ENCODE assay signal across 21 cellular contexts in the genomic region with DNA sequence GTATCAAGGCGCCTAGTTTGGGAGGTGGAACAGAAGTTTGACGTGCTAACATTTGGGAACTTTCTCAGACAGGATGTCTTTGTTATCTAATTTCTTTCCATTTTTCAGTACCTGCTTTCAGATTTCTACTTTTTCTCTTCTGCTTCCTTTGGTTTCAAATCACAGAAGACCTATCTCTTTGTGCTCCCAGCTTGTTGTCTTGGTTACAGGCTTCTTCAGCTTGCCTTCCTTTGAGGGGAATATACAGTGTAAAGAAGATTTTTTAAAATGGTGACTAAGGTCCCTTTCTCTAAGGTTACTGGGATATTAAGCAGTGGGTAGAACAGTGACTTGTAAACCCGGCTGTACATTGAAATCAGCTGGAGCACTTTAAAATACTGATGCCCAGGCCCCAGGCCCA. TPM values are rescaled to one million over a fixed set of nuclear protein-coding genes. Genes with fewer than 3 reads are reported as not detected.
DNase-seq lines count a peak whose midpoint lies in the region; ATAC-seq, FAIRE-seq and TF ChIP-seq lines count a peak whose summit lies in the region.
"Had no signal": no experiment of that assay in that cellular context is flagged by ENCODE, and none has a peak within 500 bp of the region (broad histone marks: within the 10 kb centered on the region; RNA-seq: fewer than 3 reads in every experiment).

No MANE protein-coding gene starts in this region.

- intact Hi-C loops in GM12878 (cut with micrococcal nuclease; ENCODE audit: unreplicated experiment), result no loop called here

- no peak overlapping the region for H3K18ac ChIP-seq in neuronal stem cell (ENCODE audit: low read length)

- H3K79me2 ChIP-seq in GM12878 (ENCODE audit: control insufficient read depth, insufficient read depth, low read length), result no peaks in the 10 kb centered on the region

- H2BK120ac ChIP-seq in neuronal stem cell (ENCODE audit: low read depth, low read length), result no peak overlapping the region

- no peaks in the 10 kb centered on the region for H3K79me1 ChIP-seq in neuronal stem cell (ENCODE audit: low read depth, low read length)

- H3K23ac ChIP-seq in neuronal stem cell (ENCODE audit: low read depth, low read length, poor library complexity), result no peak overlapping the region

- H3K9me3 ChIP-seq in GM12878 (replicated peaks; ENCODE audit: control insufficient read depth, insufficient read depth, low read length) (no peaks in the 10 kb centered on the region), neuronal stem cell (replicated peaks in 1 of 2; ENCODE audit: control insufficient read depth in 2 of 2, insufficient read depth in 1 of 2, low read depth in 1 of 2, low read length in 2 of 2) (no peaks in the 10 kb centered on the region)
- H3K9me3 ChIP-seq: SJCRH30 had no signal

- TF ChIP-seq CTCF in GM12878 (IDR thresholded peaks at IDR 0.05 in 2 of 3, conservative IDR thresholded peaks at IDR 0.05 in 1 of 3; ENCODE audit: control insufficient read depth in 2 of 3, extremely low read depth in 1 of 3, insufficient read depth in 1 of 3, low read depth in 3 of 3, low read length in 3 of 3) (no peak), foreskin fibroblast (IDR thresholded peaks at IDR 0.05; ENCODE audit: low read depth, low read length) (no peak)

- 43% methylated on average over 3 of the region's 3 CpGs for WGBS in GM12878 (ENCODE audit: insufficient coverage, insufficient replicate concordance, low lambda C conversion rate, missing lambda C conversion rate)
- no CpG with 5 or more reads among the region's 3 CpGs for WGBS in neuronal stem cell (ENCODE audit: extremely low coverage in 2 of 2, insufficient read length in 2 of 2, insufficient replicate concordance in 1 of 2), 2 donors

- H2AFZ ChIP-seq in GM12878 (ENCODE audit: control insufficient read depth, low read depth, low read length) (no peak overlapping the region), neuronal stem cell (ENCODE audit: low read length) (no peak overlapping the region)

- BruUV-seq in GM12878 (replicated peaks; lab: Mats Ljungman, UMichigan), result no TSS peak

- no peak overlapping the region for H3K14ac ChIP-seq in neuronal stem cell (ENCODE audit: low read length)

- no peak overlapping the region for H3K9ac ChIP-seq in GM12878 (ENCODE audit: control insufficient read depth, insufficient read depth, low read length)
- H3K9ac ChIP-seq in neuronal stem cell (ENCODE audit: low read depth, low read length, poor library complexity), result no peak overlapping the region

- TF ChIP-seq EP300 in GM12878 (IDR thresholded peaks at IDR 0.05; ENCODE audit: borderline replicate concordance in 1 of 2, control insufficient read depth in 1 of 2, low read depth in 2 of 2, low read length in 2 of 2), result no peak

- no peak overlapping the region for H2BK15ac ChIP-seq in neuronal stem cell (ENCODE audit: low read length)

- peak overlapping the region; percentile 47 for H3K27ac ChIP-seq in GM12878 (ENCODE audit: control insufficient read depth, insufficient read depth)
- peak overlapping the region; percentile 72 for H3K27ac ChIP-seq in neuronal stem cell (replicated peaks; ENCODE audit: low read length)
- H3K27ac ChIP-seq: SJCRH30 had no signal

- H3K36me3 ChIP-seq in GM12878 (ENCODE audit: control insufficient read depth in 2 of 2, insufficient read depth in 2 of 2, low read length in 1 of 2) (no peaks in the 10 kb centered on the region; a peak in 1 of 4 replicates), neuronal stem cell (replicated peaks in 1 of 2; ENCODE audit: control insufficient read depth in 2 of 2, insufficient read depth in 2 of 2, low read length in 2 of 2) (peaks cover 0 to 7% of the 10 kb centered on the region in 2 donors)
- H3K36me3 ChIP-seq: SJCRH30 had no signal

- H3K4me3 ChIP-seq in GM12878 (no peak overlapping the region), neuronal stem cell (ENCODE audit: low read length in 2 of 2) (no peak overlapping the region), foreskin fibroblast (ENCODE audit: low read depth in 1 of 2, low read length in 2 of 2) (no peak overlapping the region)
- H3K4me3 ChIP-seq: SJCRH30 had no signal

- no peak overlapping the region for H3K4ac ChIP-seq in neuronal stem cell (ENCODE audit: low read length)

- H2AK5ac ChIP-seq in neuronal stem cell (ENCODE audit: low read depth, low read length), result no peak overlapping the region

- H4K20me1 ChIP-seq in GM12878 (ENCODE audit: control insufficient read depth, insufficient read depth), result no peaks in the 10 kb centered on the region

- POLR2A ChIA-PET in GM12878 (lab: Charles Lee), result interaction anchor here (0.5 kb wide), 1 partner anchor 355 kb away, joined by 4 read pairs; no protein-coding TSS in a partner anchor

- ATAC-seq in GM18868 (IDR thresholded peaks at IDR 0.05; ENCODE audit: unreplicated experiment), result peak; percentile 44
- peak; percentile 50 for ATAC-seq in HG02870 (IDR thresholded peaks at IDR 0.05; ENCODE audit: unreplicated experiment)
- ATAC-seq in GM12878, result peak; percentile 40

- H2BK12ac ChIP-seq in neuronal stem cell (ENCODE audit: low read length), result no peak overlapping the region

- DNase-seq in GM12878 (ENCODE audit: low read depth, low spot score) (no peak), neuronal stem cell (ENCODE audit: low spot score) (no peak), cortex of kidney (lab: John Stamatoyannopoulos, UW) (no peak), foreskin fibroblast (no peak), NCI-H1694 (lab: John Stamatoyannopoulos, UW) (no peak), cerebellum (ENCODE audit: low spot score) (no peak)
- DNase-seq: CD4-positive, CD25-positive, alpha-beta regulatory T cell; EL; GF-D8; KBM-7; MM.1S; NCI-H1048; NCI-H1436; NCI-H1930; NCI-H2171; NCI-H524 treated with DMSO at 0.1 percent for 48 hours; OCI-M1 had no signal

- TF ChIP-seq POLR2A in GM12878 (IDR thresholded peaks at IDR 0.05; ENCODE audit: low read depth, low read length), result no peak

- H2BK5ac ChIP-seq in neuronal stem cell (ENCODE audit: low read length), result no peak overlapping the region

- no peak overlapping the region for H4K91ac ChIP-seq in neuronal stem cell (ENCODE audit: low read depth, low read length, poor library complexity)

- SMC1A ChIA-PET in GM12878 (lab: Charles Lee; ENCODE audit: uncharacterized antibody, unreplicated experiment), result interaction anchor here (1.1 kb wide), 3 partner anchors 14 to 96 kb away, joined by 3 to 5 read pairs (median 3); no protein-coding TSS in a partner anchor

- H3K4me1 ChIP-seq in GM12878 (ENCODE audit: control insufficient read depth, insufficient read depth, low read length) (peaks cover 8% of the 10 kb centered on the region), neuronal stem cell (ENCODE audit: control insufficient read depth in 2 of 2, insufficient read depth in 1 of 2, low read depth in 1 of 2, low read length in 2 of 2) (peaks cover 19 to 36% of the 10 kb centered on the region in 2 donors)
- H3K4me1 ChIP-seq: SJCRH30 had no signal

- H3K4me2 ChIP-seq in GM12878 (ENCODE audit: control insufficient read depth, insufficient read depth) (no peak overlapping the region; the same call in 1 of the 2 replicates), neuronal stem cell (ENCODE audit: insufficient read depth, low read length, poor library complexity, severe bottlenecking) (no peak overlapping the region)

- in situ Hi-C loops in GM12878 (cut with MboI), result no loop called here

- no peaks in the 10 kb centered on the region for H3K27me3 ChIP-seq in GM12878 (replicated peaks in 1 of 2; ENCODE audit: control insufficient read depth in 2 of 2, insufficient read depth in 2 of 2, low read length in 1 of 2)
- no peaks in the 10 kb centered on the region for H3K27me3 ChIP-seq in neuronal stem cell (ENCODE audit: control insufficient read depth in 3 of 3, insufficient read depth in 3 of 3, low read depth in 1 of 3, low read length in 3 of 3)
- H3K27me3 ChIP-seq: SJCRH30 had no signal

- no peak for FAIRE-seq in GM12878 (lab: Jason Lieb, UNC)
- FAIRE-seq: RCC 7860 had no signal

- no peak overlapping the region for H4K8ac ChIP-seq in neuronal stem cell (ENCODE audit: low read depth, low read length)

- RAD21 ChIA-PET in GM12878 (lab: Charles Lee; ENCODE audit: unreplicated experiment), result interaction anchor here (0.6 kb wide), 1 partner anchor 39 kb away, joined by 3 read pairs; no protein-coding TSS in a partner anchor

- CTCF ChIA-PET in GM12878 (lab: Yijun Ruan, JAX), result interaction anchor here (0.9 kb wide), 1 partner anchor 96 kb away, joined by 3 read pairs; no protein-coding TSS in a partner anchor

- TF ChIP-seq RAD21 in GM12878 (IDR thresholded peaks at IDR 0.05; ENCODE audit: insufficient read depth, low read depth, low read length), result no peak

RNA-seq across cellular contexts. Expression of a gene that starts 48.0 kb away (rescaled TPM):
- 22.8 and 32.5 TPM in 2 replicates for total RNA-seq in GM12878 (2013; cell fraction: nucleolus; rRNA removed)
- total RNA-seq in GM12878 (2014; rRNA removed) (8.1 and 11.1 TPM in 2 replicates), GM12878 (2014; rRNA removed; fragmentation: Illumina TruSeq; extraction: Trizol) (7.2 and 7.8 TPM in 2 replicates), GM12878 (2021) (16.8 and 18.3 TPM in 2 replicates), cerebellum (22.0 TPM)
- 5.2 TPM for polyA plus RNA-seq in GM12878 (2011; ENCODE audit: low read depth)
- polyA plus RNA-seq in GM12878 (2011; rRNA removed) (5.2 and 6.9 TPM in 2 replicates), GM12878 (2014; fragmentation: Illumina TruSeq; extraction: Trizol) (13.2 and 13.7 TPM in 2 replicates), GM12878 (2014; fragmentation: Nextera tagmentation; extraction: Ambion mirVana) (1 to 10 TPM in 1 of 2 experiments, under 1 TPM in 1; 0.61 to 1.2 TPM), GM12878 (2014; rRNA removed) (8.0 and 11.5 TPM in 2 replicates), GM12878 (2016; fragmentation: Nextera tagmentation; extraction: Ambion mirVana) (1 to 10 TPM; 2.4 to 3.2 TPM)
- polyA plus RNA-seq in GM12878 (2011; cell fraction: cytosol; rRNA removed), result 7.6 and 8.7 TPM in 2 replicates
- polyA plus RNA-seq in GM12878 (2011; cell fraction: nucleus; rRNA removed), result 10.8 and 15.1 TPM in 2 replicates
- polyA plus RNA-seq in GM12878 (2012), result 7.4 and 10.6 TPM in 2 replicates
- 8.7 and 12.1 TPM in 2 replicates for polyA minus RNA-seq in GM12878 (2011; rRNA and poly(A)+ RNA removed)
- 6.3 and 10.7 TPM in 2 replicates for polyA minus RNA-seq in GM12878 (2011; cell fraction: cytosol; rRNA and poly(A)+ RNA removed)
- polyA minus RNA-seq in GM12878 (2011; cell fraction: nucleus; rRNA and poly(A)+ RNA removed), result 5.3 and 14.1 TPM in 2 replicates
- polyA plus RNA-seq in neuronal stem cell (2013, experiment 1 of 2), result 11.3 TPM
- 11.5 TPM for polyA plus RNA-seq in neuronal stem cell (2013, experiment 2 of 2)
